Comparison of ENCODE assay signal across 1 cellular context in genomic region chr14:74712499-74713394, GRCh38.
TF ChIP-seq lines count a peak whose summit lies in the region.

A gene with protein sequence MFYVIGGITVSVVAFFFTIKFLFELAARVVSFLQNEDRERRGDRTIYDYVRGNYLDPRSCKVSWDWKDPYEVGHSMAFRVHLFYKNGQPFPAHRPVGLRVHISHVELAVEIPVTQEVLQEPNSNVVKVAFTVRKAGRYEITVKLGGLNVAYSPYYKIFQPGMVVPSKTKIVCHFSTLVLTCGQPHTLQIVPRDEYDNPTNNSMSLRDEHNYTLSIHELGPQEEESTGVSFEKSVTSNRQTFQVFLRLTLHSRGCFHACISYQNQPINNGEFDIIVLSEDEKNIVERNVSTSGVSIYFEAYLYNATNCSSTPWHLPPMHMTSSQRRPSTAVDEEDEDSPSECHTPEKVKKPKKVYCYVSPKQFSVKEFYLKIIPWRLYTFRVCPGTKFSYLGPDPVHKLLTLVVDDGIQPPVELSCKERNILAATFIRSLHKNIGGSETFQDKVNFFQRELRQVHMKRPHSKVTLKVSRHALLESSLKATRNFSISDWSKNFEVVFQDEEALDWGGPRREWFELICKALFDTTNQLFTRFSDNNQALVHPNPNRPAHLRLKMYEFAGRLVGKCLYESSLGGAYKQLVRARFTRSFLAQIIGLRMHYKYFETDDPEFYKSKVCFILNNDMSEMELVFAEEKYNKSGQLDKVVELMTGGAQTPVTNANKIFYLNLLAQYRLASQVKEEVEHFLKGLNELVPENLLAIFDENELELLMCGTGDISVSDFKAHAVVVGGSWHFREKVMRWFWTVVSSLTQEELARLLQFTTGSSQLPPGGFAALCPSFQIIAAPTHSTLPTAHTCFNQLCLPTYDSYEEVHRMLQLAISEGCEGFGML (minus strand): TSS chr14:74713080. CDS start chr14:74685615, 27,465 bp downstream.
Gene FCF1 (plus strand): TSS chr14:74713144. CDS start chr14:74713198, 54 bp downstream.

TF ChIP-seq in HepG2, 621 proteins besides CTCF, POLR2A, EP300 and RAD21 (continued from another document and continues in another):
- TF ChIP-seq, protein P1, sequence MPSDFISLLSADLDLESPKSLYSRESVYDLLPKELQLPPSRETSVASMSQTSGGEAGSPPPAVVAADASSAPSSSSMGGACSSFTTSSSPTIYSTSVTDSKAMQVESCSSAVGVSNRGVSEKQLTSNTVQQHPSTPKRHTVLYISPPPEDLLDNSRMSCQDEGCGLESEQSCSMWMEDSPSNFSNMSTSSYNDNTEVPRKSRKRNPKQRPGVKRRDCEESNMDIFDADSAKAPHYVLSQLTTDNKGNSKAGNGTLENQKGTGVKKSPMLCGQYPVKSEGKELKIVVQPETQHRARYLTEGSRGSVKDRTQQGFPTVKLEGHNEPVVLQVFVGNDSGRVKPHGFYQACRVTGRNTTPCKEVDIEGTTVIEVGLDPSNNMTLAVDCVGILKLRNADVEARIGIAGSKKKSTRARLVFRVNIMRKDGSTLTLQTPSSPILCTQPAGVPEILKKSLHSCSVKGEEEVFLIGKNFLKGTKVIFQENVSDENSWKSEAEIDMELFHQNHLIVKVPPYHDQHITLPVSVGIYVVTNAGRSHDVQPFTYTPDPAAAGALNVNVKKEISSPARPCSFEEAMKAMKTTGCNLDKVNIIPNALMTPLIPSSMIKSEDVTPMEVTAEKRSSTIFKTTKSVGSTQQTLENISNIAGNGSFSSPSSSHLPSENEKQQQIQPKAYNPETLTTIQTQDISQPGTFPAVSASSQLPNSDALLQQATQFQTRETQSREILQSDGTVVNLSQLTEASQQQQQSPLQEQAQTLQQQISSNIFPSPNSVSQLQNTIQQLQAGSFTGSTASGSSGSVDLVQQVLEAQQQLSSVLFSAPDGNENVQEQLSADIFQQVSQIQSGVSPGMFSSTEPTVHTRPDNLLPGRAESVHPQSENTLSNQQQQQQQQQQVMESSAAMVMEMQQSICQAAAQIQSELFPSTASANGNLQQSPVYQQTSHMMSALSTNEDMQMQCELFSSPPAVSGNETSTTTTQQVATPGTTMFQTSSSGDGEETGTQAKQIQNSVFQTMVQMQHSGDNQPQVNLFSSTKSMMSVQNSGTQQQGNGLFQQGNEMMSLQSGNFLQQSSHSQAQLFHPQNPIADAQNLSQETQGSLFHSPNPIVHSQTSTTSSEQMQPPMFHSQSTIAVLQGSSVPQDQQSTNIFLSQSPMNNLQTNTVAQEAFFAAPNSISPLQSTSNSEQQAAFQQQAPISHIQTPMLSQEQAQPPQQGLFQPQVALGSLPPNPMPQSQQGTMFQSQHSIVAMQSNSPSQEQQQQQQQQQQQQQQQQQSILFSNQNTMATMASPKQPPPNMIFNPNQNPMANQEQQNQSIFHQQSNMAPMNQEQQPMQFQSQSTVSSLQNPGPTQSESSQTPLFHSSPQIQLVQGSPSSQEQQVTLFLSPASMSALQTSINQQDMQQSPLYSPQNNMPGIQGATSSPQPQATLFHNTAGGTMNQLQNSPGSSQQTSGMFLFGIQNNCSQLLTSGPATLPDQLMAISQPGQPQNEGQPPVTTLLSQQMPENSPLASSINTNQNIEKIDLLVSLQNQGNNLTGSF (CRISPR knock-in tag; IDR thresholded peaks at IDR 0.05), result no peak
- TF ChIP-seq AHDC1 (CRISPR knock-in tag; IDR thresholded peaks at IDR 0.05; ENCODE audit: borderline replicate concordance), result no peak
- no peak for TF ChIP-seq TAF15 (IDR thresholded peaks at IDR 0.05; ENCODE audit: low read depth, low read length, poor library complexity, severe bottlenecking)
- peak; percentile 43; the same call in 1 of the 2 replicates for TF ChIP-seq ATF7-NPFF (CRISPR knock-in tag; IDR thresholded peaks at IDR 0.05; ENCODE audit: low read depth)
- TF ChIP-seq ZFP36L2 (CRISPR knock-in tag; IDR thresholded peaks at IDR 0.05), result no peak
- no peak for TF ChIP-seq ZSCAN31 (CRISPR knock-in tag; IDR thresholded peaks at IDR 0.05; ENCODE audit: low read depth)
- TF ChIP-seq, protein P2, sequence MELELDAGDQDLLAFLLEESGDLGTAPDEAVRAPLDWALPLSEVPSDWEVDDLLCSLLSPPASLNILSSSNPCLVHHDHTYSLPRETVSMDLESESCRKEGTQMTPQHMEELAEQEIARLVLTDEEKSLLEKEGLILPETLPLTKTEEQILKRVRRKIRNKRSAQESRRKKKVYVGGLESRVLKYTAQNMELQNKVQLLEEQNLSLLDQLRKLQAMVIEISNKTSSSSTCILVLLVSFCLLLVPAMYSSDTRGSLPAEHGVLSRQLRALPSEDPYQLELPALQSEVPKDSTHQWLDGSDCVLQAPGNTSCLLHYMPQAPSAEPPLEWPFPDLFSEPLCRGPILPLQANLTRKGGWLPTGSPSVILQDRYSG (CRISPR knock-in tag; IDR thresholded peaks at IDR 0.05), result no peak
- TF ChIP-seq HMGA1 (CRISPR knock-in tag; conservative IDR thresholded peaks at IDR 0.05), result no peak
- TF ChIP-seq TBX3 (IDR thresholded peaks at IDR 0.05; ENCODE audit: borderline replicate concordance), result no peak
- TF ChIP-seq HOXA3 (CRISPR knock-in tag; IDR thresholded peaks at IDR 0.05), result peak; percentile 97
- TF ChIP-seq ZNF234 (CRISPR knock-in tag; conservative IDR thresholded peaks at IDR 0.05), result no peak
- 0 out of 2 replicates have a peak, but pooled peaks have one; percentile 68 for TF ChIP-seq ZNF567 (CRISPR knock-in tag; IDR thresholded peaks at IDR 0.05; ENCODE audit: borderline replicate concordance)
- no peak for TF ChIP-seq THYN1 (CRISPR knock-in tag; IDR thresholded peaks at IDR 0.05; ENCODE audit: borderline replicate concordance, low read depth)
- TF ChIP-seq ZNF260 (CRISPR knock-in tag; IDR thresholded peaks at IDR 0.05; ENCODE audit: borderline replicate concordance, low read depth), result no peak
- TF ChIP-seq ZNF574 (CRISPR knock-in tag; IDR thresholded peaks at IDR 0.05), result peak; percentile 97
- no peak for TF ChIP-seq ZNF558 (CRISPR knock-in tag; IDR thresholded peaks at IDR 0.05; ENCODE audit: borderline replicate concordance)
- TF ChIP-seq ZNF597 (CRISPR knock-in tag; IDR thresholded peaks at IDR 0.05), result no peak
- no peak for TF ChIP-seq ZMYM3 (CRISPR knock-in tag; IDR thresholded peaks at IDR 0.05)
- TF ChIP-seq HNF1A (IDR thresholded peaks at IDR 0.05; ENCODE audit: low read depth), result no peak; the same call in 1 of the 2 replicates
- no peak; the same call in 1 of the 2 replicates for TF ChIP-seq HNF1A (CRISPR knock-in tag; IDR thresholded peaks at IDR 0.05; ENCODE audit: borderline replicate concordance)
- TF ChIP-seq ZNF124 (CRISPR knock-in tag; IDR thresholded peaks at IDR 0.05), result no peak
- peak; percentile 42; the same call in 1 of the 2 replicates for TF ChIP-seq THAP7 (CRISPR knock-in tag; IDR thresholded peaks at IDR 0.05)
- no peak for TF ChIP-seq ZNF432 (CRISPR knock-in tag; IDR thresholded peaks at IDR 0.05; ENCODE audit: borderline replicate concordance)
- TF ChIP-seq CREBL2 (CRISPR knock-in tag; IDR thresholded peaks at IDR 0.05; ENCODE audit: borderline replicate concordance), result no peak
- TF ChIP-seq FOXA1 (IDR thresholded peaks at IDR 0.05), result no peak
- no peak for TF ChIP-seq FOXA1 (CRISPR knock-in tag; IDR thresholded peaks at IDR 0.05)
- no peak for TF ChIP-seq ZSCAN22 (CRISPR knock-in tag; IDR thresholded peaks at IDR 0.05)
- TF ChIP-seq KAT7 (CRISPR knock-in tag; IDR thresholded peaks at IDR 0.05; ENCODE audit: borderline replicate concordance), result no peak
- no peak for TF ChIP-seq NR3C1 (CRISPR knock-in tag; IDR thresholded peaks at IDR 0.05)
- TF ChIP-seq RARA (CRISPR knock-in tag; IDR thresholded peaks at IDR 0.05), result no peak
- 0 out of 2 replicates have a peak, but pooled peaks have one; percentile 2 for TF ChIP-seq STAG1 (CRISPR knock-in tag; IDR thresholded peaks at IDR 0.05)
- TF ChIP-seq POLR2G (IDR thresholded peaks at IDR 0.05; ENCODE audit: low read depth, low read length), result peak; percentile 97
- no peak for TF ChIP-seq ZNF253 (CRISPR knock-in tag; IDR thresholded peaks at IDR 0.05; ENCODE audit: borderline replicate concordance)
